7 cellular contexts compared by ENCODE assay signal in the genomic region with DNA sequence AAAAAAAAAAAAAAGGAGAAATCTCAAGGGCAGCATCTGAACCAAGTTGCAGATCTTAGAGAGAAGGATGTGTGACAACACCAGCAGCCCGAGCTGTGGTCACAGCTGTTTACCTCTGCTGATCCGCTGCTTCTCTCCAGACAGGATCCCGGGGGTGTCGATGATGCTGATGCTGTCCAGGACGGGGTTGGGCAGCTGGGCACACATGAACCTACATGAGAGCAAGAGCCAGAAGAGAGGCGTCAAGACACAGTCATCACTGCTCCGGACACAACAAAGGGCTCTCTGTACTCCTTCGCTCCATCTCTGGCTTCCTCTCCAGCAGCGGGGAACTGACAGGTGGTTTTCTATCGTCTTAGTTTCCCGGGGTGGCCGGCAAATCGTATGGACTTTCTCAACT. TPM values are rescaled to one million over a fixed set of nuclear protein-coding genes. Genes with fewer than 3 reads are reported as not detected.
DNase-seq lines count a peak whose midpoint lies in the region; TF ChIP-seq lines count a peak whose summit lies in the region.
"Had no signal": no experiment of that assay in that cellular context is flagged by ENCODE, and none has a peak within 500 bp of the region (broad histone marks: within the 10 kb centered on the region; RNA-seq: fewer than 3 reads in every experiment).

No MANE protein-coding gene starts in this region.

- TF ChIP-seq POLR2A in spleen (IDR thresholded peaks at IDR 0.05): no peak

- H3K27ac ChIP-seq in SJCRH30 (peak overlapping the region; percentile 97), duodenal mucosa (ENCODE audit: low read depth, low read length) (no peak overlapping the region), spleen (peak overlapping the region; percentile 36 to 98 (median 96))
- H3K27ac ChIP-seq: PC-9 had no signal

- intact Hi-C loops in spleen (cut with DNase I; ENCODE audit: low total_unique reads): no loop called here

- WGBS in spleen, 5 donors: 36 to 74% (median 45%) methylated on average over 13 of the region's 13 CpGs

- H3K9ac ChIP-seq in duodenal mucosa (ENCODE audit: low read depth in 1 of 2, low read length in 2 of 2): peak overlapping the region in 1 of 2 donors; percentile 14

- TF ChIP-seq CTCF in spleen (IDR thresholded peaks at IDR 0.05 in 8 of 11, conservative IDR thresholded peaks at IDR 0.05 in 3 of 11): no peak

- no peaks in the 10 kb centered on the region for H3K9me3 ChIP-seq in SJCRH30 (replicated peaks)
- no peaks in the 10 kb centered on the region for H3K9me3 ChIP-seq in duodenal mucosa (ENCODE audit: control insufficient read depth in 1 of 2, low read length in 2 of 2)
- H3K9me3 ChIP-seq in spleen: no peaks in the 10 kb centered on the region
- H3K9me3 ChIP-seq: mucosa of descending colon had no signal

- peaks cover 12% of the 10 kb centered on the region; the same call in 1 of the 2 replicates for H3K36me3 ChIP-seq in SJCRH30
- H3K36me3 ChIP-seq in duodenal mucosa (ENCODE audit: control insufficient read depth in 1 of 2, insufficient read depth in 2 of 2, low read length in 2 of 2): peaks cover 13 to 27% of the 10 kb centered on the region in 2 donors
- H3K36me3 ChIP-seq in spleen: peaks cover 0 to 69% (median 25%) of the 10 kb centered on the region in 6 donors

- H3K4me1 ChIP-seq in SJCRH30 (peaks cover 69% of the 10 kb centered on the region), duodenal mucosa (ENCODE audit: control insufficient read depth in 1 of 2, insufficient read depth in 2 of 2, low read length in 2 of 2) (peaks cover 76 to 82% of the 10 kb centered on the region in 2 donors), spleen (peaks cover 69 to 93% (median 91%) of the 10 kb centered on the region in 6 donors)

- DNase-seq in SJCRH30 (peak; percentile 98 to 99), spleen (peak; percentile 87), NCI-H1048 (lab: John Stamatoyannopoulos, UW) (no peak), mesenteric fat pad (ENCODE audit: low spot score) (no peak)
- DNase-seq: PC-9 had no signal

- H3K4me3 ChIP-seq in SJCRH30 (peak overlapping the region; percentile 19; the same call in 1 of the 2 replicates), duodenal mucosa (ENCODE audit: low read depth in 1 of 2, low read length in 2 of 2) (peak overlapping the region; percentile 45 to 48), spleen (peak overlapping the region in 7 of 8 donors; percentile 86 to 99 (median 97))
- H3K4me3 ChIP-seq: mucosa of descending colon, PC-9 had no signal

- H3K27me3 ChIP-seq in SJCRH30 (no peaks in the 10 kb centered on the region), duodenal mucosa (ENCODE audit: control insufficient read depth in 1 of 2, insufficient read depth in 2 of 2, low read length in 2 of 2) (no peaks in the 10 kb centered on the region), spleen (replicated peaks in 1 of 7) (no peaks in the 10 kb centered on the region)

RNA-seq across cellular contexts. Expression of a gene that starts 4.1 kb away (rescaled TPM):
- total RNA-seq in SJCRH30 (2014; rRNA removed; shearing (Covaris generic)): 43.4 and 45.0 TPM in 2 replicates
- total RNA-seq in spleen (100 to 1,000 TPM; 117 to 337 (median 201) TPM), mesenteric fat pad (95.0 TPM)
- 10 to 100 TPM; 51.9 to 93.9 (median 53.7) TPM for polyA plus RNA-seq in spleen

RNA-seq across cellular contexts. Expression of a gene that starts 29.9 kb away (rescaled TPM):
- total RNA-seq in SJCRH30 (2014; rRNA removed; shearing (Covaris generic)): 0.03 and 0.10 TPM in 2 replicates
- total RNA-seq in spleen: 1 to 10 TPM; 1.9 to 4.6 (median 2.6) TPM
- polyA plus RNA-seq in spleen: 1 to 10 TPM in 2 of 3 donors, under 1 TPM in 1; 0.74 to 2.0 (median 1.0) TPM
- total RNA-seq in mesenteric fat pad: 0.55 TPM

RNA-seq across cellular contexts. Expression of a gene that starts 42.7 kb away (rescaled TPM):
- total RNA-seq in SJCRH30 (2014; rRNA removed; shearing (Covaris generic)): 6.2 and 7.4 TPM in 2 replicates
- total RNA-seq in spleen (10 to 100 TPM; 32.7 to 57.3 (median 40.3) TPM), mesenteric fat pad (22.2 TPM)
- polyA plus RNA-seq in spleen: 10 to 100 TPM; 14.3 to 30.3 (median 28.8) TPM

RNA-seq across cellular contexts. Expression of a gene that starts 50.2 kb away (rescaled TPM):
- total RNA-seq in SJCRH30 (2014; rRNA removed; shearing (Covaris generic)): 4.7 and 6.4 TPM in 2 replicates
- 10 to 100 TPM; 21.9 to 45.1 (median 30.4) TPM for total RNA-seq in spleen
- 10 to 100 TPM; 10.8 to 25.4 (median 15.2) TPM for polyA plus RNA-seq in spleen
- total RNA-seq in mesenteric fat pad: 28.3 TPM

Comparison
In these comparisons a context has a peak if more than half of its experiments do, and no peak if none do; other contexts are left out.
1. DNase-seq: peak in SJCRH30 (2 of 2) and spleen (single experiment); none in NCI-H1048 (single experiment) and mesenteric fat pad (single experiment).
2. H3K4me3 ChIP-seq: peak in every context shown above with its lines; median percentile 97 in spleen; 46 in duodenal mucosa; 19 in SJCRH30.